ENCODE assay signal across 20 cellular contexts in the genomic region with DNA sequence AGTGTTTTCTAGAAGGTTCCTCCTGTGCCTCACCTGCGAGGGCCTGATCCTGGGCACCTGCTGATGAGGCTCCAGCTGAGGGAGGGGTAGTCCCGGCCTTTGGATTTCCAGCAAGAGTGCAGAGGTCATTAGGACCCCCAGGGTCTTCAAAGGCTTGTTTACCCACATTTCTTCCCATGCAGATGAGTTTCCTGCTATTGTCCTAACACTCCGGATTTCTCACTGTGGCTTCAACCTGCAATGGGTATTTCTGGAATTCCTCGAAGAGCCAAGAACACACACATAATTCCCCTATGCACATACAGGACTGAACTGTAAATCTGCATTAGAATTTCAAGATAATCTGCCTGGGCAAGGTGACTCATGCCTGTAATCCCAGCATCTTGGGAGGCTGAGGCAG. TPM values are rescaled to one million over a fixed set of nuclear protein-coding genes. Genes with fewer than 3 reads are reported as not detected.
DNase-seq lines count a peak whose midpoint lies in the region; ATAC-seq, FAIRE-seq and TF ChIP-seq lines count a peak whose summit lies in the region.
"Had no signal": no experiment of that assay in that cellular context is flagged by ENCODE, and none has a peak within 500 bp of the region (broad histone marks: within the 10 kb centered on the region; RNA-seq: fewer than 3 reads in every experiment).

No MANE protein-coding gene starts in this region.

- no peaks in the 10 kb centered on the region for H3K9me3 ChIP-seq in endodermal cell (ENCODE audit: control insufficient read depth, low read length)
- no peaks in the 10 kb centered on the region for H3K9me3 ChIP-seq in neural progenitor cell (ENCODE audit: low read depth)

- H3K4me1 ChIP-seq in endodermal cell (ENCODE audit: control insufficient read depth, insufficient read depth, low read length) (no peaks in the 10 kb centered on the region), neural progenitor cell (peaks cover 9% of the 10 kb centered on the region)

- peak; percentile 42 for FAIRE-seq in HTR-8/SVneo (lab: Jason Lieb, UNC)
- FAIRE-seq: A204.1, G401.6, GM12892, GM19239, H1 had no signal

- H3K27me3 Mint-ChIP-seq in endodermal cell (ENCODE audit: insufficient read depth) (no peaks in the 10 kb centered on the region), neural progenitor cell (ENCODE audit: insufficient read depth, low read depth) (peaks cover 3% of the 10 kb centered on the region)
- H3K27me3 Mint-ChIP-seq: B cell; CD4-positive, alpha-beta T cell; IgD-negative memory B cell had no signal

- H3K4me2 ChIP-seq in neural progenitor cell: no peak overlapping the region

- H3K27me3 ChIP-seq in endodermal cell (ENCODE audit: control insufficient read depth, insufficient read depth, low read length, poor library complexity, severe bottlenecking) (no peaks in the 10 kb centered on the region), neural progenitor cell (no peaks in the 10 kb centered on the region)

- H3K27ac Mint-ChIP-seq in endodermal cell (no peak overlapping the region), neural progenitor cell (peak overlapping the region; percentile 42)
- H3K27ac Mint-ChIP-seq: B cell; CD4-positive, alpha-beta T cell had no signal

- H3K9ac ChIP-seq in endodermal cell (ENCODE audit: extremely low read depth, low read length, poor library complexity, severe bottlenecking) (no peak overlapping the region), neural progenitor cell (no peak overlapping the region)

- H3K27ac ChIP-seq in endodermal cell (ENCODE audit: low read depth, low read length) (no peak overlapping the region), neural progenitor cell (no peak overlapping the region)
- H3K27ac ChIP-seq: HL-60 had no signal

- peaks cover 5% of the 10 kb centered on the region for H4K20me1 ChIP-seq in neural progenitor cell (ENCODE audit: low read depth)

- DNase-seq in ELF-1 (ENCODE audit: low read depth, low spot score): peak; percentile 33
- no peak for DNase-seq in HTR-8/SVneo (ENCODE audit: insufficient read length, low spot score)
- peak; percentile 50 for DNase-seq in endodermal cell
- no peak for DNase-seq in neural progenitor cell (ENCODE audit: low spot score)
- no peak for DNase-seq in HCEC 1CT
- no peak for DNase-seq in GF-D8 (lab: John Stamatoyannopoulos, UW)
- no peak for DNase-seq in globus pallidus (ENCODE audit: low spot score)
- DNase-seq: C1 segment of cervical spinal cord; CD4-positive, alpha-beta T cell; DMS79 had no signal

- H3K36me3 Mint-ChIP-seq in endodermal cell (ENCODE audit: low read depth): peaks cover 23% of the 10 kb centered on the region
- H3K36me3 Mint-ChIP-seq in neural progenitor cell: peaks cover 8% of the 10 kb centered on the region

- no peak for TF ChIP-seq CTCF in endodermal cell (conservative IDR thresholded peaks at IDR 0.05)
- no peak for TF ChIP-seq CTCF in neural progenitor cell (IDR thresholded peaks at IDR 0.05)

- H3K79me2 ChIP-seq in neural progenitor cell (ENCODE audit: low read depth): no peaks in the 10 kb centered on the region

- H3K9me3 Mint-ChIP-seq in endodermal cell (no peaks in the 10 kb centered on the region), neural progenitor cell (no peaks in the 10 kb centered on the region)
- H3K9me3 Mint-ChIP-seq: CD4-positive, alpha-beta T cell; IgD-negative memory B cell had no signal

- ATAC-seq in GM18511 (IDR thresholded peaks at IDR 0.05; ENCODE audit: unreplicated experiment): no peak
- ATAC-seq: HCT116 had no signal

- peaks cover 5% of the 10 kb centered on the region for H3F3A ChIP-seq in neural progenitor cell (ENCODE audit: low read depth)

- H3K4me1 Mint-ChIP-seq in endodermal cell: peaks cover 7% of the 10 kb centered on the region
- peaks cover 20% of the 10 kb centered on the region for H3K4me1 Mint-ChIP-seq in neural progenitor cell

- H3K4me3 Mint-ChIP-seq in endodermal cell (no peak overlapping the region), neural progenitor cell (peak overlapping the region; percentile 43)
- H3K4me3 Mint-ChIP-seq: B cell; CD4-positive, alpha-beta T cell; IgD-negative memory B cell had no signal

- WGBS in endodermal cell (ENCODE audit: insufficient coverage in 1 of 2, insufficient read length in 1 of 2), 2 experiments: 78 to 83% methylated on average over 1 to 4 of the region's 4 CpGs

- no peak overlapping the region for H2AFZ ChIP-seq in neural progenitor cell (replicated peaks)

- H3K36me3 ChIP-seq in endodermal cell (ENCODE audit: control insufficient read depth, insufficient read depth, low read length): no peaks in the 10 kb centered on the region
- H3K36me3 ChIP-seq in neural progenitor cell: no peaks in the 10 kb centered on the region

- H3K4me3 ChIP-seq in endodermal cell (ENCODE audit: low read length) (no peak overlapping the region), neural progenitor cell (no peak overlapping the region)

RNA-seq across cellular contexts. Expression of a gene that starts 54.0 kb away (rescaled TPM):
- total RNA-seq in endodermal cell (100 to 1,000 TPM; 136 to 152 TPM), neural progenitor cell (ENCODE audit: low replicate concordance) (56.1 and 75.4 TPM in 2 replicates)
- 110 TPM for polyA plus RNA-seq in endodermal cell (2013, experiment 1 of 2)
- 102 TPM for polyA plus RNA-seq in endodermal cell (2013, experiment 2 of 2)

Comparison
In these comparisons a context has a peak if more than half of its experiments do, and no peak if none do; other contexts are left out.
1. DNase-seq: peak in ELF-1 (single experiment) and endodermal cell (single experiment); none in HTR-8/SVneo (single experiment), neural progenitor cell (single experiment), HCEC 1CT (single experiment), GF-D8 (single experiment) and globus pallidus (single experiment).